ENCODE assay signal across 1 cellular context in genomic region chr5:142000709-142001484, GRCh38.
TF ChIP-seq lines count a peak whose summit lies in the region.

No MANE protein-coding gene starts in this region.

TF ChIP-seq in H1, 55 proteins besides CTCF, POLR2A, EP300 and RAD21 (continued from another document):
- TF ChIP-seq HDAC6 (IDR thresholded peaks at IDR 0.05; ENCODE audit: low read depth, low read length) (no peak), KDM4A (IDR thresholded peaks at IDR 0.05; ENCODE audit: low read depth, low read length, severe bottlenecking) (no peak), ATF2 (IDR thresholded peaks at IDR 0.05; ENCODE audit: low read length) (no peak)
